Comparison of ENCODE assay signal across 12 cellular contexts in the genomic region with DNA sequence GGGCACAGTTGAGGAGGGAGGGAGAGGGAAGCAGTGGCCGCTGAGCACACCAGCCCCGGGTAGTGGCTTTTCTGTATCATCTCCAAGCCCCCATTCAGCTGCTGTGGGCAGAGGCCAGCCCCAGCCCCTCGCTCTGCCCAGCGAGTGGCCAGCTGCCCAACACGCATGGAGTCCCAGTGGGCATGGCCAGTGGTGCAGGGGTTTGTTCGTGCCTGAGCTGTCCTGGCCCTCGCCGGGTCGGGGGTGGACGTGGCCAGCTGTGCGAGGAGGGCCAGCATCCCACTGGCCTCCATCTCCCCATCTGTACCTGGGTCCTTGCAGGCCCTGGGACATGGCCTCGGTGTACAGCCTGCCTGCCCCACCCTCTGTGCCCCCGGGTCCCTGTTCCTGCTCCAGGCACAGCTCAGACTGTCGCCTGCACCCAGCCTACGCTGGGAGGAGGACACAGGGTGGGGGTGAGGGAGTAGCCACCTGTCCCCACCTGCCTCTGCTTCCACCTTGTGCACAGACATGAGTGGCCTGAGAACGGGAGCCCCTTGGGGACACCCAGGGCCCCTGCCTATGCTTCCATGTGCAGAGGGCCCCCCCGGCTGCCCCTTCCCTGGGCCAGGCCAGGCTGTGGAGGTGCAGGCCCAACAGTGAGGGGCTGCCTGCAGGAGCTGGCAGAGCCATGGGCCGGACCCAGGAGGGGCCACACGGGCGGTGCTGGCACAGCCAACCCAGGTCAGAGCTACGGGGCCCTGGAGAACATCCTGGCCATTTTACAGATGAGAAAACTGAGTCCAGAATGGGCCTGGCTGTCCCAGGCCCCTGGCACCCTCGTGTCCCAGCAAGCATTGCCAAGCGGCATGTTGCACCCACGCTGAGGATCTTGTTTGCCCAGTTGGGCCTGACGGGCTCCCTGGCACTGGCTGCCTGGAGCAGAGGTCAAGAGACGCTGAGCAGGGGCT. TPM values are rescaled to one million over a fixed set of nuclear protein-coding genes. Genes with fewer than 3 reads are reported as not detected.
DNase-seq lines count a peak whose midpoint lies in the region; ATAC-seq, FAIRE-seq and TF ChIP-seq lines count a peak whose summit lies in the region.
"Had no signal": no experiment of that assay in that cellular context is flagged by ENCODE, and none has a peak within 500 bp of the region (broad histone marks: within the 10 kb centered on the region; RNA-seq: fewer than 3 reads in every experiment).

No MANE protein-coding gene starts in this region.

- H3K4me3 Mint-ChIP-seq in activated CD4-positive, alpha-beta T cell treated with anti-CD3 and anti-CD28 coated beads, Interleukin-2, amount 10 ng/mL, durations not matched to agents 7 days and 5 days = peak overlapping the region; percentile 69
- peak overlapping the region; percentile 63 for H3K4me3 Mint-ChIP-seq in activated CD4-positive, alpha-beta memory T cell treated with anti-CD3 and anti-CD28 coated beads, Interleukin-2, amount 10 ng/mL, durations not matched to agents 7 days and 5 days
- no peak overlapping the region for H3K4me3 Mint-ChIP-seq in stimulated activated naive B cell treated with anti-CD40 and anti-IgM and Interleukin-4, amounts not matched to agents 10 μg/mL and 1 μg/mL and 100 μg/mL, for 72 hours
- H3K4me3 Mint-ChIP-seq in GM23338 = no peak overlapping the region

- H3K27me3 ChIP-seq in keratinocyte (ENCODE audit: control insufficient read depth, extremely low read depth, insufficient read depth, low read length) (no peaks in the 10 kb centered on the region), GM23338 (ENCODE audit: insufficient read depth) (no peaks in the 10 kb centered on the region), esophagus squamous epithelium (no peaks in the 10 kb centered on the region)
- H3K27me3 ChIP-seq: SJSA1 had no signal

- FAIRE-seq in keratinocyte (lab: Jason Lieb, UNC) = no peak

- H3K9me1 ChIP-seq in keratinocyte (ENCODE audit: control insufficient read depth, extremely low read depth, insufficient read depth, low read length) = peaks cover 3% of the 10 kb centered on the region

- H3K27ac ChIP-seq in keratinocyte (ENCODE audit: control insufficient read depth, insufficient read depth, low read length) (no peak overlapping the region), GM23338 (ENCODE audit: low read depth) (no peak overlapping the region), esophagus squamous epithelium (peak overlapping the region in 2 of 4 donors; percentile 57 to 71)
- H3K27ac ChIP-seq: epithelial cell of prostate, SJSA1 had no signal

- H3K4me1 Mint-ChIP-seq in activated CD4-positive, alpha-beta T cell treated with anti-CD3 and anti-CD28 coated beads, Interleukin-2, amount 10 ng/mL, durations not matched to agents 7 days and 5 days = peaks cover 57% of the 10 kb centered on the region
- H3K4me1 Mint-ChIP-seq in activated CD4-positive, alpha-beta memory T cell treated with anti-CD3 and anti-CD28 coated beads, Interleukin-2, amount 10 ng/mL, durations not matched to agents 7 days and 5 days = peaks cover 52% of the 10 kb centered on the region
- H3K4me1 Mint-ChIP-seq in stimulated activated naive B cell treated with anti-CD40 and anti-IgM and Interleukin-4, amounts not matched to agents 10 μg/mL and 1 μg/mL and 100 μg/mL, for 72 hours = peaks cover 27 to 69% of the 10 kb centered on the region in 2 donors
- H3K4me1 Mint-ChIP-seq in GM23338 = peaks cover 31% of the 10 kb centered on the region

- CTCF ChIA-PET in activated CD4-positive, alpha-beta T cell treated with anti-CD3 and anti-CD28 coated beads, Interleukin-2, amount 10 ng/mL, durations not matched to agents 7 days and 5 days (lab: Charles Lee) = interaction anchor here (0.5 to 1.4 kb wide), 3 partner anchors 28 to 1095 kb away, joined by 3 to 4 read pairs (median 3); no protein-coding TSS in a partner anchor
- CTCF ChIA-PET in activated CD4-positive, alpha-beta memory T cell treated with anti-CD3 and anti-CD28 coated beads, Interleukin-2, amount 10 ng/mL, durations not matched to agents 7 days and 5 days (lab: Charles Lee) = interaction anchor here (1.6 kb wide), 1 partner anchor 30 kb away, joined by 3 read pairs; the partner anchor contains the start of gene ADSS1

- peaks cover 93% of the 10 kb centered on the region for H3K79me2 ChIP-seq in keratinocyte (ENCODE audit: control insufficient read depth, insufficient read depth, low read length)
- peaks cover 46% of the 10 kb centered on the region for H3K79me2 ChIP-seq in GM23338 (replicated peaks; ENCODE audit: insufficient read depth)

- no peaks in the 10 kb centered on the region for H3K27me3 Mint-ChIP-seq in activated CD4-positive, alpha-beta T cell treated with anti-CD3 and anti-CD28 coated beads, Interleukin-2, amount 10 ng/mL, durations not matched to agents 7 days and 5 days
- H3K27me3 Mint-ChIP-seq in activated CD4-positive, alpha-beta memory T cell treated with anti-CD3 and anti-CD28 coated beads, Interleukin-2, amount 10 ng/mL, durations not matched to agents 7 days and 5 days = no peaks in the 10 kb centered on the region
- H3K27me3 Mint-ChIP-seq in stimulated activated naive B cell treated with anti-CD40 and anti-IgM and Interleukin-4, amounts not matched to agents 10 μg/mL and 1 μg/mL and 100 μg/mL, for 72 hours = no peaks in the 10 kb centered on the region
- H3K27me3 Mint-ChIP-seq in GM23338 (ENCODE audit: insufficient read depth, low read depth, poor library complexity) = peaks cover 7% of the 10 kb centered on the region

- H3K9me3 ChIP-seq in keratinocyte (ENCODE audit: control insufficient read depth, low read depth, low read length) (no peaks in the 10 kb centered on the region), esophagus squamous epithelium (no peaks in the 10 kb centered on the region)
- H3K9me3 ChIP-seq: SJSA1 had no signal

- no peak for TF ChIP-seq CTCF in keratinocyte (optimal IDR thresholded peaks at IDR 0.05 in 1 of 3, IDR thresholded peaks at IDR 0.05 in 1 of 3, conservative IDR thresholded peaks at IDR 0.05 in 1 of 3; ENCODE audit: extremely low read depth in 1 of 3, insufficient read depth in 2 of 3, low read length in 3 of 3)
- TF ChIP-seq CTCF in GM23338 (conservative IDR thresholded peaks at IDR 0.05; ENCODE audit: low read depth in 2 of 2) = no peak
- no peak for TF ChIP-seq CTCF in esophagus squamous epithelium (IDR thresholded peaks at IDR 0.05)

- H3F3A ChIP-seq in GM23338 (replicated peaks; ENCODE audit: low read depth) = no peaks in the 10 kb centered on the region

- no peaks in the 10 kb centered on the region for H3K9me3 Mint-ChIP-seq in activated CD4-positive, alpha-beta T cell treated with anti-CD3 and anti-CD28 coated beads, Interleukin-2, amount 10 ng/mL, durations not matched to agents 7 days and 5 days
- H3K9me3 Mint-ChIP-seq in activated CD4-positive, alpha-beta memory T cell treated with anti-CD3 and anti-CD28 coated beads, Interleukin-2, amount 10 ng/mL, durations not matched to agents 7 days and 5 days = no peaks in the 10 kb centered on the region
- no peaks in the 10 kb centered on the region for H3K9me3 Mint-ChIP-seq in stimulated activated naive B cell treated with anti-CD40 and anti-IgM and Interleukin-4, amounts not matched to agents 10 μg/mL and 1 μg/mL and 100 μg/mL, for 72 hours
- H3K9me3 Mint-ChIP-seq in GM23338 = no peaks in the 10 kb centered on the region

- peak overlapping the region; percentile 41 for H3K4me2 ChIP-seq in keratinocyte (ENCODE audit: control insufficient read depth, extremely low read depth, insufficient read depth, low read depth, low read length)
- H3K4me2 ChIP-seq in GM23338 = no peak overlapping the region

- H3K4me1 ChIP-seq in keratinocyte (ENCODE audit: control insufficient read depth, extremely low read depth, insufficient read depth, low read length) (peaks cover 63% of the 10 kb centered on the region), GM23338 (ENCODE audit: insufficient read depth) (peaks cover 24% of the 10 kb centered on the region), esophagus squamous epithelium (peaks cover 55 to 99% (median 88%) of the 10 kb centered on the region in 3 donors)

- H3K36me3 Mint-ChIP-seq in activated CD4-positive, alpha-beta T cell treated with anti-CD3 and anti-CD28 coated beads, Interleukin-2, amount 10 ng/mL, durations not matched to agents 7 days and 5 days (ENCODE audit: low read depth) = peaks cover 22% of the 10 kb centered on the region
- H3K36me3 Mint-ChIP-seq in activated CD4-positive, alpha-beta memory T cell treated with anti-CD3 and anti-CD28 coated beads, Interleukin-2, amount 10 ng/mL, durations not matched to agents 7 days and 5 days (ENCODE audit: low read depth) = peaks cover 22% of the 10 kb centered on the region
- peaks cover 8% of the 10 kb centered on the region in 2 donors for H3K36me3 Mint-ChIP-seq in stimulated activated naive B cell treated with anti-CD40 and anti-IgM and Interleukin-4, amounts not matched to agents 10 μg/mL and 1 μg/mL and 100 μg/mL, for 72 hours
- peaks cover 4% of the 10 kb centered on the region; the same call in 1 of the 3 replicates for H3K36me3 Mint-ChIP-seq in GM23338 (ENCODE audit: low read depth)

- no peak for ATAC-seq in stimulated activated naive B cell treated with anti-CD40 and anti-IgM and Interleukin-4, amounts not matched to agents 10 μg/mL and 1 μg/mL and 100 μg/mL, for 72 hours (replicated peaks)
- ATAC-seq in GM23338 = no peak

- H3K27ac Mint-ChIP-seq in activated CD4-positive, alpha-beta T cell treated with anti-CD3 and anti-CD28 coated beads, Interleukin-2, amount 10 ng/mL, durations not matched to agents 7 days and 5 days = peak overlapping the region; percentile 96
- H3K27ac Mint-ChIP-seq in activated CD4-positive, alpha-beta memory T cell treated with anti-CD3 and anti-CD28 coated beads, Interleukin-2, amount 10 ng/mL, durations not matched to agents 7 days and 5 days = peak overlapping the region; percentile 93
- peak overlapping the region; percentile 80 for H3K27ac Mint-ChIP-seq in stimulated activated naive B cell treated with anti-CD40 and anti-IgM and Interleukin-4, amounts not matched to agents 10 μg/mL and 1 μg/mL and 100 μg/mL, for 72 hours
- no peak overlapping the region; the same call in 1 of the 2 replicates for H3K27ac Mint-ChIP-seq in GM23338

- POLR2A ChIA-PET in activated CD4-positive, alpha-beta T cell treated with anti-CD3 and anti-CD28 coated beads, Interleukin-2, amount 10 ng/mL, durations not matched to agents 7 days and 5 days (lab: Charles Lee) = no interaction called here
- POLR2A ChIA-PET in activated CD4-positive, alpha-beta memory T cell treated with anti-CD3 and anti-CD28 coated beads, Interleukin-2, amount 10 ng/mL, durations not matched to agents 7 days and 5 days (lab: Charles Lee) = interaction anchor here (0.9 to 3.1 kb wide), 7 partner anchors 9 to 58 kb away, joined by 3 to 22 read pairs (median 5); partner anchors contain the start of gene SIVA1

- dilution Hi-C loops in keratinocyte (cut with MboI; ENCODE audit: extremely low pct_ligation_motif_present, low sequenced_read_pairs) = no loop called here

- no peak for DNase-seq in activated CD4-positive, alpha-beta T cell treated with anti-CD3 and anti-CD28 coated beads, Interleukin-2, amount 10 ng/mL, durations not matched to agents 7 days and 5 days
- no peak for DNase-seq in activated CD4-positive, alpha-beta T cell treated with anti-CD3 and anti-CD28 coated beads for 48 hours
- no peak for DNase-seq in activated CD4-positive, alpha-beta memory T cell treated with anti-CD3 and anti-CD28 coated beads, Interleukin-2, amount 10 ng/mL, durations not matched to agents 7 days and 5 days
- DNase-seq in keratinocyte (ENCODE audit: low read depth, low spot score) (no peak), GM23338 (ENCODE audit: low spot score) (no peak), NCI-H187 treated with DMSO at 0.1 percent for 48 hours (lab: John Stamatoyannopoulos, UW) (no peak), esophagus squamous epithelium (lab: John Stamatoyannopoulos, UW) (no peak)
- no peak for DNase-seq in stimulated activated naive B cell treated with anti-CD40 and anti-IgM and Interleukin-4, amounts not matched to agents 10 μg/mL and 1 μg/mL and 100 μg/mL, for 72 hours
- DNase-seq: activated CD4-positive, alpha-beta T cell treated with anti-CD3 and anti-CD28 coated beads for 4 hours; NCI-H446 had no signal

- no peak overlapping the region for H3K9ac ChIP-seq in keratinocyte (ENCODE audit: control insufficient read depth, extremely low read depth, insufficient read depth, low read length)

- intact Hi-C loops in esophagus squamous epithelium (cut with DNase I) = no loop called here

- H2AFZ ChIP-seq in keratinocyte (ENCODE audit: control insufficient read depth, low read length) = no peak overlapping the region
- H2AFZ ChIP-seq in GM23338 = no peak overlapping the region

- H3K4me3 ChIP-seq in keratinocyte (ENCODE audit: control insufficient read depth in 2 of 3, extremely low read depth in 1 of 3, insufficient read depth in 2 of 3, low read depth in 1 of 3, low read length in 3 of 3) = no peak overlapping the region
- H3K4me3 ChIP-seq in GM23338 = no peak overlapping the region
- no peak overlapping the region for H3K4me3 ChIP-seq in esophagus squamous epithelium
- H3K4me3 ChIP-seq: SJSA1 had no signal

- no peaks in the 10 kb centered on the region for H3K9me2 ChIP-seq in GM23338 (ENCODE audit: insufficient read depth)

- H3K36me3 ChIP-seq in keratinocyte (ENCODE audit: control insufficient read depth in 2 of 2, extremely low read depth in 1 of 2, insufficient read depth in 2 of 2, low read length in 2 of 2) (peaks cover 22 to 30% of the 10 kb centered on the region in 2 experiments), GM23338 (ENCODE audit: insufficient read depth) (no peaks in the 10 kb centered on the region), esophagus squamous epithelium (peaks cover 0 to 14% (median 0%) of the 10 kb centered on the region in 3 donors)

- H4K20me1 ChIP-seq in keratinocyte (ENCODE audit: control insufficient read depth, extremely low read depth, insufficient read depth, low read length) (peaks cover 49% of the 10 kb centered on the region), GM23338 (replicated peaks; ENCODE audit: insufficient read depth) (peaks cover 5% of the 10 kb centered on the region; the same call in 1 of the 2 replicates)

- 58 to 100% methylated on average over 1 to 2 of the region's 26 CpGs for WGBS in esophagus squamous epithelium, 2 donors

- no peak for TF ChIP-seq POLR2A in esophagus squamous epithelium (IDR thresholded peaks at IDR 0.05)

RNA-seq across cellular contexts. Expression of gene INF2, which starts 4.3 kb away (rescaled TPM):
- 100 to 1,000 TPM; 163 to 171 TPM for total RNA-seq in activated CD4-positive, alpha-beta T cell treated with anti-CD3 and anti-CD28 coated beads, Interleukin-2, amount 10 ng/mL, durations not matched to agents 7 days and 5 days
- 100 to 1,000 TPM; 120 to 132 TPM for total RNA-seq in activated CD4-positive, alpha-beta memory T cell treated with anti-CD3 and anti-CD28 coated beads, Interleukin-2, amount 10 ng/mL, durations not matched to agents 7 days and 5 days
- 22.6 to 42.4 TPM (median 31.6 TPM) in 3 replicates for polyA plus RNA-seq in keratinocyte
- polyA plus RNA-seq in keratinocyte (2011; ENCODE audit: low read depth) = 13.0 TPM
- 21.2 and 50.7 TPM in 2 replicates for polyA plus RNA-seq in keratinocyte (2011; cell fraction: cytosol; rRNA removed)
- 66.3 and 100 TPM in 2 replicates for polyA plus RNA-seq in keratinocyte (2011; cell fraction: nucleus; rRNA removed)
- polyA plus RNA-seq in keratinocyte (2012; ENCODE audit: low replicate concordance) = 31.0 and 82.3 TPM in 2 replicates
- 27.3 to 92.4 TPM (median 35.0 TPM) in 3 replicates for polyA minus RNA-seq in keratinocyte
- polyA minus RNA-seq in keratinocyte (2011; cell fraction: cytosol; rRNA and poly(A)+ RNA removed) = 74.2 TPM
- polyA minus RNA-seq in keratinocyte (2011; cell fraction: nucleus; rRNA and poly(A)+ RNA removed) = 56.2 and 58.6 TPM in 2 replicates
- total RNA-seq in GM23338 (2014; rRNA removed; shearing (Covaris generic)) = 52.4 and 75.5 TPM in 2 replicates
- 36.7 and 37.2 TPM in 2 replicates for polyA plus RNA-seq in GM23338 (2016; fragmentation: Nextera tagmentation; extraction: Ambion mirVana)
- total RNA-seq in esophagus squamous epithelium = 10 to 100 TPM; 36.7 to 43.6 (median 37.8) TPM

RNA-seq across cellular contexts. Expression of gene ADSS1, which starts 30.3 kb away (rescaled TPM):
- 1 to 10 TPM in 1 of 2 experiments, under 1 TPM in 1; 0.81 to 1.2 TPM for total RNA-seq in activated CD4-positive, alpha-beta T cell treated with anti-CD3 and anti-CD28 coated beads, Interleukin-2, amount 10 ng/mL, durations not matched to agents 7 days and 5 days
- 1 to 10 TPM in 1 of 2 experiments, under 1 TPM in 1; 0.98 to 1.2 TPM for total RNA-seq in activated CD4-positive, alpha-beta memory T cell treated with anti-CD3 and anti-CD28 coated beads, Interleukin-2, amount 10 ng/mL, durations not matched to agents 7 days and 5 days
- polyA plus RNA-seq in keratinocyte (1.7 to 4.9 TPM (median 1.8 TPM) in 3 replicates), GM23338 (2016; fragmentation: Nextera tagmentation; extraction: Ambion mirVana) (9.5 and 12.4 TPM in 2 replicates)
- polyA plus RNA-seq in keratinocyte (2011; ENCODE audit: low read depth) = 12.4 TPM
- polyA plus RNA-seq in keratinocyte (2011; cell fraction: cytosol; rRNA removed) = 1.1 and 1.8 TPM in 2 replicates
- polyA plus RNA-seq in keratinocyte (2011; cell fraction: nucleus; rRNA removed) = 7.2 and 9.8 TPM in 2 replicates
- polyA plus RNA-seq in keratinocyte (2012; ENCODE audit: low replicate concordance) = 1.4 and 22.0 TPM in 2 replicates
- polyA minus RNA-seq in keratinocyte = 0.32 to 1.5 TPM (median 1.3 TPM) in 3 replicates
- 2.1 TPM for polyA minus RNA-seq in keratinocyte (2011; cell fraction: cytosol; rRNA and poly(A)+ RNA removed)
- 2.0 and 4.4 TPM in 2 replicates for polyA minus RNA-seq in keratinocyte (2011; cell fraction: nucleus; rRNA and poly(A)+ RNA removed)
- total RNA-seq in GM23338 (2014; rRNA removed; shearing (Covaris generic)) = 4.3 and 11.6 TPM in 2 replicates
- 10 to 100 TPM in 2 of 4 donors, 1 to 10 TPM in 2; 3.4 to 11.4 (median 8.4) TPM for total RNA-seq in esophagus squamous epithelium

RNA-seq across cellular contexts. Expression of gene SIVA1, which starts 59.2 kb away (rescaled TPM):
- 100 to 1,000 TPM in 1 of 2 experiments, 10 to 100 TPM in 1; 84.7 to 135 TPM for total RNA-seq in activated CD4-positive, alpha-beta T cell treated with anti-CD3 and anti-CD28 coated beads, Interleukin-2, amount 10 ng/mL, durations not matched to agents 7 days and 5 days
- total RNA-seq in activated CD4-positive, alpha-beta memory T cell treated with anti-CD3 and anti-CD28 coated beads, Interleukin-2, amount 10 ng/mL, durations not matched to agents 7 days and 5 days = 10 to 100 TPM; 87.0 to 96.2 TPM
- polyA plus RNA-seq in keratinocyte = 33.5 to 63.3 TPM (median 35.3 TPM) in 3 replicates
- polyA plus RNA-seq in keratinocyte (2011; ENCODE audit: low read depth) = 9.6 TPM
- 20.5 and 64.3 TPM in 2 replicates for polyA plus RNA-seq in keratinocyte (2011; cell fraction: cytosol; rRNA removed)
- polyA plus RNA-seq in keratinocyte (2011; cell fraction: nucleus; rRNA removed) = 31.3 and 53.0 TPM in 2 replicates
- 30.1 and 57.7 TPM in 2 replicates for polyA plus RNA-seq in keratinocyte (2012; ENCODE audit: low replicate concordance)
- polyA minus RNA-seq in keratinocyte = 7.4 to 12.8 TPM (median 12.5 TPM) in 3 replicates
- 38.8 TPM for polyA minus RNA-seq in keratinocyte (2011; cell fraction: cytosol; rRNA and poly(A)+ RNA removed)
- 9.2 and 11.4 TPM in 2 replicates for polyA minus RNA-seq in keratinocyte (2011; cell fraction: nucleus; rRNA and poly(A)+ RNA removed)
- total RNA-seq in GM23338 (2014; rRNA removed; shearing (Covaris generic)) = 381 and 392 TPM in 2 replicates
- polyA plus RNA-seq in GM23338 (2016; fragmentation: Nextera tagmentation; extraction: Ambion mirVana) = 215 and 225 TPM in 2 replicates
- total RNA-seq in esophagus squamous epithelium = 100 to 1,000 TPM; 149 to 282 (median 201) TPM

Comparison
In these comparisons a context has a peak if more than half of its experiments do, and no peak if none do; other contexts are left out.
1. H3K4me3 Mint-ChIP-seq: peak in activated CD4-positive, alpha-beta T cell treated with anti-CD3 and anti-CD28 coated beads, Interleukin-2, amount 10 ng/mL, durations not matched to agents 7 days and 5 days (single experiment) and activated CD4-positive, alpha-beta memory T cell treated with anti-CD3 and anti-CD28 coated beads, Interleukin-2, amount 10 ng/mL, durations not matched to agents 7 days and 5 days (single experiment); none in stimulated activated naive B cell treated with anti-CD40 and anti-IgM and Interleukin-4, amounts not matched to agents 10 μg/mL and 1 μg/mL and 100 μg/mL, for 72 hours (0 of 2) and GM23338 (single experiment).